Comparison of ENCODE assay signal across 1 cellular context in the genomic region with DNA sequence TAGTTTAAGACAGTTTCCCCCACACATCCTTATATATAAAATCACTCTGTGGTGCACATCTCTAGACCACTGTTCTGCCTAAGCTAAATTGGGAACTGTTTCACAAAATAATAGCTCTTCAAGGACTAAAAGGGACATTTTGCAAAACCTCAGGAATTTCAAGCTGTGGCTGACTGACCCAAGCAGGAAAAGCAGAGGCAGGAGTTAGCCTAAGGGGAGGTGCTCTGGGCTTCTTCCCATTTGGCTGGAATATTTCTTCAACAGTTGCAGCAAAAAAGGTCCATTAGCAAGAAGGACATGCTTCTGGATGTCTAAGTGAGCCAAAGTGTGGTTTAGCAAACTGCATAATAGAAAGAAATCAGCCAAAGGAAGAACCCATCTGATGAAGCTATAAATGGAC.
TF ChIP-seq lines count a peak whose summit lies in the region.

No MANE protein-coding gene starts in this region.

TF ChIP-seq in HEK293T, 16 proteins besides CTCF, POLR2A, EP300 and RAD21 (continued from another document):
- TF ChIP-seq LEF1 (IDR thresholded peaks at IDR 0.05; ENCODE audit: borderline replicate concordance), result no peak
- TF ChIP-seq SUZ12 (IDR thresholded peaks at IDR 0.05), result no peak
- TF ChIP-seq HDGF (IDR thresholded peaks at IDR 0.05; ENCODE audit: borderline replicate concordance), result no peak
